Comparison of ENCODE assay signal across 19 cellular contexts in the genomic region with DNA sequence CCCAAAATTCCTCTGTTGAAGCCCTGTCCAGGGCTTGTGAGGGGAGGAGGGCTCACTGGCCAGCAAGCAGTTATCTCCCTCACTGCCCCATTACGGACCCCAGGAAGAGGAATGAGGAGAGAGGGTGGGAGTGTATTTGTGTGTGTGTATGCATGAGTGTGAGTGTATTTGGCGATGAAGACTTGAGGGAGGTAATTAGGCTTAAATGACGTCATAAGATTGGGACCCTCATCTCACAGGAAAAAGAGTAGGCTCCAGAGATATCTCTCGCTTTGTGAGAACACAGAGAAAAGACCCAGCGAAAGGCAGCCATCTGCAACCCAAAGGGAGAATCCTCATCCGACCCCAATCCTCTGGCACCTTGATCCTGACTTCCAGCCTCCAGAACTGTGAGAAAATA. TPM values are rescaled to one million over a fixed set of nuclear protein-coding genes. Genes with fewer than 3 reads are reported as not detected.
DNase-seq lines count a peak whose midpoint lies in the region; ATAC-seq, FAIRE-seq and TF ChIP-seq lines count a peak whose summit lies in the region.
"Had no signal": no experiment of that assay in that cellular context is flagged by ENCODE, and none has a peak within 500 bp of the region (broad histone marks: within the 10 kb centered on the region; RNA-seq: fewer than 3 reads in every experiment).

No MANE protein-coding gene starts in this region.

- no peak for ATAC-seq in left ventricle myocardium superior

- no peak for FAIRE-seq in frontal cortex (lab: Jason Lieb, UNC)
- FAIRE-seq: A204.1, H54, RCC 7860 had no signal

- H3K4me1 ChIP-seq in right atrium auricular region (peaks cover 4 to 90% of the 10 kb centered on the region in 2 donors), esophagus muscularis mucosa (peaks cover 85 to 100% (median 100%) of the 10 kb centered on the region in 4 donors), sigmoid colon (peaks cover 0 to 100% (median 95%) of the 10 kb centered on the region in 4 donors), uterus (peaks cover 0 to 20% of the 10 kb centered on the region in 2 donors)

- H3K4me3 ChIP-seq in right atrium auricular region = no peak overlapping the region
- peak overlapping the region in 2 of 4 donors; percentile 24 to 32 for H3K4me3 ChIP-seq in esophagus muscularis mucosa
- H3K4me3 ChIP-seq in sigmoid colon = no peak overlapping the region
- H3K4me3 ChIP-seq in uterus = no peak overlapping the region

- TF ChIP-seq POLR2A in esophagus muscularis mucosa (IDR thresholded peaks at IDR 0.05; ENCODE audit: low read depth) (no peak), sigmoid colon (IDR thresholded peaks at IDR 0.05) (no peak), uterus (IDR thresholded peaks at IDR 0.05) (no peak)

- no peak for DNase-seq in right atrium auricular region (ENCODE audit: low spot score)
- no peak for DNase-seq in left ventricle myocardium superior
- DNase-seq in esophagus muscularis mucosa (ENCODE audit: extremely low spot score) = no peak
- no peak for DNase-seq in sigmoid colon
- no peak for DNase-seq in uterus
- DNase-seq in RPMI8226 = no peak
- DNase-seq in activated naive CD4-positive, alpha-beta T cell (lab: John Stamatoyannopoulos, UW) = no peak
- no peak for DNase-seq in frontal cortex (ENCODE audit: low spot score in 2 of 2)
- DNase-seq: COR-L47, DMS153, Kasumi-1, NCI-H1105 treated with DMSO at 0.1 percent for 48 hours, NCI-H1930, NCI-H510A, NCI-H82 had no signal

- H3K36me3 ChIP-seq in right atrium auricular region (no peaks in the 10 kb centered on the region), esophagus muscularis mucosa (no peaks in the 10 kb centered on the region), sigmoid colon (no peaks in the 10 kb centered on the region), uterus (no peaks in the 10 kb centered on the region)

- TF ChIP-seq EP300 in esophagus muscularis mucosa (IDR thresholded peaks at IDR 0.05) (no peak), sigmoid colon (IDR thresholded peaks at IDR 0.05) (no peak)

- TF ChIP-seq CTCF in right atrium auricular region (IDR thresholded peaks at IDR 0.05) (no peak), esophagus muscularis mucosa (IDR thresholded peaks at IDR 0.05) (no peak), sigmoid colon (IDR thresholded peaks at IDR 0.05) (no peak), uterus (IDR thresholded peaks at IDR 0.05) (no peak)

- intact Hi-C loops in left ventricle myocardium superior (cut with micrococcal nuclease) = no loop called here
- intact Hi-C loops in esophagus muscularis mucosa (cut with DNase I) = no loop called here
- intact Hi-C loops in sigmoid colon (cut with DNase I) = no loop called here
- intact Hi-C loops in uterus (cut with DNase I; ENCODE audit: low total_unique reads) = no loop called here

- H3K27me3 ChIP-seq in right atrium auricular region (no peaks in the 10 kb centered on the region), esophagus muscularis mucosa (no peaks in the 10 kb centered on the region), sigmoid colon (no peaks in the 10 kb centered on the region), uterus (no peaks in the 10 kb centered on the region)

- H3K9me3 ChIP-seq in right atrium auricular region (no peaks in the 10 kb centered on the region), esophagus muscularis mucosa (no peaks in the 10 kb centered on the region), sigmoid colon (no peaks in the 10 kb centered on the region), uterus (no peaks in the 10 kb centered on the region)

- H3K27ac ChIP-seq in right atrium auricular region (peak overlapping the region; percentile 91 to 92), esophagus muscularis mucosa (replicated peaks in 1 of 4) (peak overlapping the region; percentile 91 to 97 (median 94)), sigmoid colon (peak overlapping the region; percentile 87 to 93 (median 91)), uterus (peak overlapping the region; percentile 36 to 38)

- 81% methylated on average over 6 of the region's 6 CpGs for WGBS in esophagus muscularis mucosa
- 92 to 93% methylated on average over 6 of the region's 6 CpGs for WGBS in sigmoid colon, 2 donors

RNA-seq across cellular contexts. Expression of a gene that starts 32.2 kb away (rescaled TPM):
- total RNA-seq in right atrium auricular region (100 to 1,000 TPM; 105 to 163 TPM), left ventricle myocardium superior (273 TPM), esophagus muscularis mucosa (100 to 1,000 TPM; 133 to 228 (median 189) TPM), sigmoid colon (10 to 100 TPM; 39.5 to 84.4 (median 62.2) TPM), uterus (10 to 100 TPM; 21.1 to 43.5 (median 34.7) TPM), frontal cortex (29.8 TPM)
- polyA plus RNA-seq in sigmoid colon = 1 to 10 TPM; 1.4 to 9.9 (median 5.4) TPM
- polyA plus RNA-seq: CD14-positive monocyte had no signal

Comparison
In these comparisons a context has a peak if more than half of its experiments do, and no peak if none do; other contexts are left out.
1. H3K27ac ChIP-seq: peak in every context shown above with its lines; median percentile 94 in esophagus muscularis mucosa; 92 in right atrium auricular region; 91 in sigmoid colon; 37 in uterus.